9 cellular contexts compared by ENCODE assay signal in the genomic region with DNA sequence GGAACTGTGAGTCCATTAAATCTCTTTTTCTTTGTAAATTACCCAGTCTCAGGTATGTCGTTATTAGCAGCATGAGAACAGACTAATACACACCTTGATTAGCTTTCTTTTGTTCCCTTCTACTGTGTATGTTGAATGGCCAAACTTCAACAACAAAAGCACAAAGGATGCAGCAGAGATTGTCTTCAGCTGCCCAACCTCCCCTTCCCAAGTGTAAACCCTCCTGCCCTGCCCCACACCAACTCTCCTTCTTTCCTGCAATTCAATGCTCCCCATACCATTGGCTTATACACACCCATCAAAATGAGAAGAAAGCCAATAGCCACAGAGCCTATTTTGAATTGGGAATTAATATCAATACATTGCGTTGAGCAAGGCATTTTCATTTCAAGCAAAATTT. TPM values are rescaled to one million over a fixed set of nuclear protein-coding genes. Genes with fewer than 3 reads are reported as not detected.
"Had no signal": no experiment of that assay in that cellular context is flagged by ENCODE, and none has a peak within 500 bp of the region (broad histone marks: within the 10 kb centered on the region; RNA-seq: fewer than 3 reads in every experiment).

No MANE protein-coding gene starts in this region.

- H3K36me3 ChIP-seq: HAP-1 had no signal

- H3K4me1 ChIP-seq: HAP-1 had no signal

- H2AFZ ChIP-seq: GM23248 had no signal

- ATAC-seq: HCT116 had no signal

- H3K9ac ChIP-seq: GM23248 had no signal

- H3K9me3 Mint-ChIP-seq: HFFc6 had no signal

- DNase-seq: GM23248, GOT3, H7, HCEC 1CT, HFFc6 had no signal

- H3K9me3 ChIP-seq: HAP-1 had no signal

- FAIRE-seq: H1, H54 had no signal

- H3K4me3 ChIP-seq: GM23248, HAP-1 had no signal

- H3K27ac Mint-ChIP-seq: HFFc6 had no signal

- H3K4me3 Mint-ChIP-seq: HFFc6 had no signal

- H3K27ac ChIP-seq: GM23248 had no signal

RNA-seq across cellular contexts. Expression of a gene that starts 27.8 kb away (rescaled TPM):
- total RNA-seq: GM23248 had no signal
- polyA plus RNA-seq: GM23248 had no signal
